Comparison of ENCODE assay signal across 8 cellular contexts in the genomic region with DNA sequence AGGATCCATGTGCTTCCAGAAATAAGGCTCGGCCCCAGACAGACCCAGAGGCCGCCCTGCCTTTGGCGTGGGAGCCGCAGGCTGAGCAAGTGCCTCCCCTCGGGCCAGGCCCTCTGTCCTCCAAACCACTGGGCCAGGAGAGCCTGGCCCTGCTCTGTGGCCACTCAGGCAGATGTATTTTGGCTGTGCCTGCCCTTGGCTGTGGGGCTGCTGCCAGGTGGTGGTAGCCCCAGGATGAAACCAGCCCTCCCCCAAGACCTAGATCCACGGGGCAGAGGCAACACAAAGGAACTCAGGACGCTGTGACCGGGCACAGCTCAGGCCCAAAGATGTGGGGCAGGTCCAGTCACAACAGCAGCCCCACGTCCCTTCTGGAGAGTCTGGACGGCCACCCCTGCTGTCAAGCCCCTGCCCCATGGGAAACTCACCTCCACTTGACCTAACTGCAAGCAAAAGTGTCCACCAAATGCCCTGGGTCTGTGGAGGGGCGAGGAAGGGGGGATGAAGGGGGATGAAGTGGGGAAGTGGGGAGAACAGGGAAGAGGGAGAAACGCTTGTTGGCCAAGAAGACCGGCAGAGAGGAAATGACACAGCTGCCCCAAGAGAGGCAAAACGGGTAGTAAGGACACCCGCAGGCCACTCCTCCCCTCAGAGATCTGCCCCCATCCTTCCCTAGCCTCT. TPM values are rescaled to one million over a fixed set of nuclear protein-coding genes. Genes with fewer than 3 reads are reported as not detected.
DNase-seq lines count a peak whose midpoint lies in the region; ATAC-seq, FAIRE-seq and TF ChIP-seq lines count a peak whose summit lies in the region.

No MANE protein-coding gene starts in this region.

- H3K27me3 Mint-ChIP-seq in activated CD8-positive, alpha-beta T cell treated with anti-CD3 and anti-CD28 coated beads for 36 hours = no peaks in the 10 kb centered on the region

- peaks cover 48% of the 10 kb centered on the region for H3K4me1 Mint-ChIP-seq in activated CD8-positive, alpha-beta T cell treated with anti-CD3 and anti-CD28 coated beads for 36 hours (ENCODE audit: low read depth)

- POLR2A ChIA-PET in activated CD8-positive, alpha-beta T cell treated with anti-CD3 and anti-CD28 coated beads for 36 hours (lab: Charles Lee) = interaction anchor here (0.8 kb wide), 1 partner anchor 8 kb away, joined by 3 read pairs; no protein-coding TSS in a partner anchor

- H3K36me3 Mint-ChIP-seq in activated CD8-positive, alpha-beta T cell treated with anti-CD3 and anti-CD28 coated beads for 36 hours (ENCODE audit: low read depth) = peaks cover 7% of the 10 kb centered on the region

- no peaks in the 10 kb centered on the region for H3K9me3 Mint-ChIP-seq in activated CD8-positive, alpha-beta T cell treated with anti-CD3 and anti-CD28 coated beads for 36 hours

- peaks cover 0 to 9% (median 0%) of the 10 kb centered on the region in 3 donors for H3K36me3 ChIP-seq in tibial nerve

- no peak for TF ChIP-seq CTCF in activated CD8-positive, alpha-beta T cell treated with anti-CD3 and anti-CD28 coated beads for 36 hours (IDR thresholded peaks at IDR 0.05)
- TF ChIP-seq CTCF in tibial nerve (IDR thresholded peaks at IDR 0.05) = no peak

- no peak overlapping the region for H3K4me3 Mint-ChIP-seq in activated CD8-positive, alpha-beta T cell treated with anti-CD3 and anti-CD28 coated beads for 36 hours

- DNase-seq in GM18507 (ENCODE audit: extremely low spot score, insufficient read length, low read depth) (no peak), iPS-NIHi11 (ENCODE audit: low spot score) (peak; percentile 2), tibial nerve (ENCODE audit: low spot score in 2 of 2) (peak in 1 of 2 donors; percentile 23), NCI-H82 treated with DMSO at 0.1 percent for 48 hours (lab: John Stamatoyannopoulos, UW; ENCODE audit: unreplicated experiment) (no peak), amniotic stem cell (lab: John Stamatoyannopoulos, UW) (no peak), SW 1271 (lab: John Stamatoyannopoulos, UW) (no peak)
- no peak for DNase-seq in activated CD8-positive, alpha-beta T cell treated with anti-CD3 and anti-CD28 coated beads for 36 hours

- WGBS in tibial nerve, 2 donors = 45 to 65% methylated on average over 13 of the region's 15 CpGs

- peak overlapping the region; percentile 88 for H3K27ac Mint-ChIP-seq in activated CD8-positive, alpha-beta T cell treated with anti-CD3 and anti-CD28 coated beads for 36 hours

- TF ChIP-seq EP300 in tibial nerve (IDR thresholded peaks at IDR 0.05) = peak in 1 of 2 donors; percentile 24

- H3K4me1 ChIP-seq in tibial nerve = peaks cover 0 to 32% (median 13%) of the 10 kb centered on the region in 4 donors

- peak; percentile 6 for ATAC-seq in HG03025 (IDR thresholded peaks at IDR 0.05; ENCODE audit: low FRiP score, unreplicated experiment)
- peak; percentile 37 for ATAC-seq in activated CD8-positive, alpha-beta T cell treated with anti-CD3 and anti-CD28 coated beads for 36 hours

- no peak for TF ChIP-seq POLR2A in tibial nerve (IDR thresholded peaks at IDR 0.05)

- CTCF ChIA-PET in activated CD8-positive, alpha-beta T cell treated with anti-CD3 and anti-CD28 coated beads for 36 hours (lab: Charles Lee) = interaction anchor here (0.6 to 2.0 kb wide), 3 partner anchors 22 to 146 kb away, joined by 3 to 5 read pairs (median 4); no protein-coding TSS in a partner anchor

- peak; percentile 92 for FAIRE-seq in GM18507 (lab: Jason Lieb, UNC)

- H3K9me3 ChIP-seq in tibial nerve = no peaks in the 10 kb centered on the region

- H3K27me3 ChIP-seq in tibial nerve = no peaks in the 10 kb centered on the region

- intact Hi-C loops in activated CD8-positive, alpha-beta T cell treated with anti-CD3 and anti-CD28 coated beads for 36 hours (cut with micrococcal nuclease) = loop anchor here (10.0 kb wide), 1 partner anchor 83 kb away; no protein-coding TSS in a partner anchor

- peak overlapping the region in 3 of 4 donors; percentile 5 to 29 (median 12) for H3K4me3 ChIP-seq in tibial nerve

- H3K27ac ChIP-seq in tibial nerve = peak overlapping the region; percentile 42 to 84 (median 64)

RNA-seq across cellular contexts. Expression of a gene that starts 23.9 kb away (rescaled TPM):
- 10 to 100 TPM; 33.9 to 35.9 TPM for total RNA-seq in activated CD8-positive, alpha-beta T cell treated with anti-CD3 and anti-CD28 coated beads for 36 hours
- 10 to 100 TPM; 26.9 to 44.7 (median 36.2) TPM for total RNA-seq in tibial nerve
